9 cellular contexts compared by ENCODE assay signal in genomic region chr13:23899555-23899954, GRCh38. TPM values are rescaled to one million over a fixed set of nuclear protein-coding genes. Genes with fewer than 3 reads are reported as not detected.
DNase-seq lines count a peak whose midpoint lies in the region; ATAC-seq lines count a peak whose summit lies in the region.
"Had no signal": no experiment of that assay in that cellular context is flagged by ENCODE, and none has a peak within 500 bp of the region (broad histone marks: within the 10 kb centered on the region; RNA-seq: fewer than 3 reads in every experiment).

No MANE protein-coding gene starts in this region.

- no peak overlapping the region for H3K23ac ChIP-seq in mesendoderm (ENCODE audit: low read length)

- no peaks in the 10 kb centered on the region for H3K36me3 ChIP-seq in mesendoderm (ENCODE audit: control insufficient read depth, insufficient read depth, low read length)

- no peaks in the 10 kb centered on the region for H3K36me3 Mint-ChIP-seq in activated CD4-positive, alpha-beta T cell treated with anti-CD3 and anti-CD28 coated beads, Interleukin-2, amount 10 ng/mL, durations not matched to agents 24 days and 14 days (ENCODE audit: low read depth)
- H3K36me3 Mint-ChIP-seq: natural killer cell treated with Interleukin-12 subunit alpha and Interleukin-12 subunit beta and Interleukin-15 and Interleukin-18, amount 100 ng/mL, for 72 hours had no signal

- no peak overlapping the region for H2AK5ac ChIP-seq in mesendoderm (ENCODE audit: low read length)

- no peak overlapping the region for H3K27ac Mint-ChIP-seq in activated CD4-positive, alpha-beta T cell treated with anti-CD3 and anti-CD28 coated beads, Interleukin-2, amount 10 ng/mL, durations not matched to agents 24 days and 14 days
- H3K27ac Mint-ChIP-seq: natural killer cell treated with Interleukin-12 subunit alpha and Interleukin-12 subunit beta and Interleukin-15 and Interleukin-18, amount 100 ng/mL, for 72 hours had no signal

- H3K9ac ChIP-seq in mesendoderm (ENCODE audit: low read length) = no peak overlapping the region

- no peak overlapping the region for H3K4me3 Mint-ChIP-seq in activated CD4-positive, alpha-beta T cell treated with anti-CD3 and anti-CD28 coated beads, Interleukin-2, amount 10 ng/mL, durations not matched to agents 24 days and 14 days
- H3K4me3 Mint-ChIP-seq: natural killer cell treated with Interleukin-12 subunit alpha and Interleukin-12 subunit beta and Interleukin-15 and Interleukin-18, amount 100 ng/mL, for 72 hours had no signal

- no peak overlapping the region for H4K5ac ChIP-seq in mesendoderm (ENCODE audit: low read length)

- no CpG with 5 or more reads among the region's 4 CpGs for WGBS in mesendoderm (ENCODE audit: extremely low coverage, insufficient coverage, low lambda C conversion rate)

- H2BK5ac ChIP-seq in mesendoderm (ENCODE audit: low read length) = no peak overlapping the region

- intact Hi-C loops in activated CD4-positive, alpha-beta T cell treated with anti-CD3 and anti-CD28 coated beads, Interleukin-2, amount 10 ng/mL, durations not matched to agents 24 days and 14 days (cut with micrococcal nuclease) = no loop called here

- no peaks in the 10 kb centered on the region for H3K9me3 Mint-ChIP-seq in activated CD4-positive, alpha-beta T cell treated with anti-CD3 and anti-CD28 coated beads, Interleukin-2, amount 10 ng/mL, durations not matched to agents 24 days and 14 days
- H3K9me3 Mint-ChIP-seq: natural killer cell treated with Interleukin-12 subunit alpha and Interleukin-12 subunit beta and Interleukin-15 and Interleukin-18, amount 100 ng/mL, for 72 hours had no signal

- H3K79me2 ChIP-seq in mesendoderm (ENCODE audit: control insufficient read depth, insufficient read depth, low read length) = no peaks in the 10 kb centered on the region

- no peak overlapping the region for H3K4ac ChIP-seq in mesendoderm (ENCODE audit: low read depth, low read length)

- no peak overlapping the region for H3K4me3 ChIP-seq in mesendoderm (ENCODE audit: low read length)

- H3K27me3 Mint-ChIP-seq in activated CD4-positive, alpha-beta T cell treated with anti-CD3 and anti-CD28 coated beads, Interleukin-2, amount 10 ng/mL, durations not matched to agents 24 days and 14 days = peaks cover 38% of the 10 kb centered on the region

- no peak overlapping the region for H3K4me2 ChIP-seq in mesendoderm (ENCODE audit: low read length)

- no peak overlapping the region for H3K18ac ChIP-seq in mesendoderm (ENCODE audit: low read length)

- no peak overlapping the region for H2BK15ac ChIP-seq in mesendoderm (replicated peaks; ENCODE audit: low read depth)

- H3K4me1 ChIP-seq in mesendoderm (ENCODE audit: control insufficient read depth, low read depth, low read length) = no peaks in the 10 kb centered on the region

- peaks cover 6% of the 10 kb centered on the region for H3K4me1 Mint-ChIP-seq in activated CD4-positive, alpha-beta T cell treated with anti-CD3 and anti-CD28 coated beads, Interleukin-2, amount 10 ng/mL, durations not matched to agents 24 days and 14 days

- H3K27me3 ChIP-seq in mesendoderm (ENCODE audit: insufficient read depth, low read length, poor library complexity) = no peaks in the 10 kb centered on the region

- H3K27ac ChIP-seq in mesendoderm (ENCODE audit: low read depth, low read length) = no peak overlapping the region

- H2BK120ac ChIP-seq in mesendoderm (ENCODE audit: low read depth, low read length) = no peak overlapping the region

- no peak overlapping the region for H4K8ac ChIP-seq in mesendoderm (ENCODE audit: low read depth, low read length)

- H3K56ac ChIP-seq in mesendoderm (ENCODE audit: low read length) = no peak overlapping the region

- no peaks in the 10 kb centered on the region for H3K79me1 ChIP-seq in mesendoderm (ENCODE audit: low read length)

- DNase-seq in NCI-H2196 (lab: John Stamatoyannopoulos, UW; ENCODE audit: unreplicated experiment) (peak; percentile 6), NCI-H2196 treated with DMSO at 0.1 percent for 48 hours (lab: John Stamatoyannopoulos, UW; ENCODE audit: unreplicated experiment) (no peak), HT-29 (ENCODE audit: low spot score) (peak; percentile 56), glomerular visceral epithelial cell (ENCODE audit: extremely low spot score) (peak; percentile 37), mesendoderm (no peak)
- DNase-seq in activated CD4-positive, alpha-beta T cell treated with anti-CD3 and anti-CD28 coated beads, Interleukin-2, amount 10 ng/mL, durations not matched to agents 24 days and 14 days = peak; percentile 83
- peak; percentile 54 for DNase-seq in stimulated activated CD4-positive, alpha-beta T cell treated with anti-CD3 and anti-CD28 coated beads, Interleukin-4, amount 100 ng/mL, for 24 hours

- no peak for ATAC-seq in HG02970 (IDR thresholded peaks at IDR 0.05; ENCODE audit: low FRiP score, unreplicated experiment)

RNA-seq across cellular contexts. Expression of gene C1QTNF9B, which starts 2.3 kb away (rescaled TPM):
- not detected in 2 replicates for total RNA-seq in HT-29 (2014; rRNA removed; shearing (Covaris generic))
- not detected in 2 replicates for total RNA-seq in activated CD4-positive, alpha-beta T cell treated with anti-CD3 and anti-CD28 coated beads, Interleukin-2, amount 10 ng/mL, durations not matched to agents 24 days and 14 days
- polyA plus RNA-seq in mesendoderm (2013, experiment 1 of 2) = not detected
- polyA plus RNA-seq in mesendoderm (2013, experiment 2 of 2) = not detected
- total RNA-seq: natural killer cell treated with Interleukin-12 subunit alpha and Interleukin-12 subunit beta and Interleukin-15 and Interleukin-18, amount 100 ng/mL, for 72 hours had no signal

RNA-seq across cellular contexts. Expression of gene MIPEP, which starts 10.4 kb away (rescaled TPM):
- 33.1 and 48.6 TPM in 2 replicates for total RNA-seq in HT-29 (2014; rRNA removed; shearing (Covaris generic))
- 10.4 and 10.9 TPM in 2 replicates for total RNA-seq in activated CD4-positive, alpha-beta T cell treated with anti-CD3 and anti-CD28 coated beads, Interleukin-2, amount 10 ng/mL, durations not matched to agents 24 days and 14 days
- 18.2 TPM for polyA plus RNA-seq in mesendoderm (2013, experiment 1 of 2)
- polyA plus RNA-seq in mesendoderm (2013, experiment 2 of 2) = 20.5 TPM

Comparison
In these comparisons a context has a peak if more than half of its experiments do, and no peak if none do; other contexts are left out.
1. DNase-seq: peak in NCI-H2196 (single experiment), HT-29 (single experiment), activated CD4-positive, alpha-beta T cell treated with anti-CD3 and anti-CD28 coated beads, Interleukin-2, amount 10 ng/mL, durations not matched to agents 24 days and 14 days (single experiment), glomerular visceral epithelial cell (single experiment) and stimulated activated CD4-positive, alpha-beta T cell treated with anti-CD3 and anti-CD28 coated beads, Interleukin-4, amount 100 ng/mL, for 24 hours (single experiment); none in NCI-H2196 treated with DMSO at 0.1 percent for 48 hours (single experiment) and mesendoderm (single experiment).